In the genomic region with DNA sequence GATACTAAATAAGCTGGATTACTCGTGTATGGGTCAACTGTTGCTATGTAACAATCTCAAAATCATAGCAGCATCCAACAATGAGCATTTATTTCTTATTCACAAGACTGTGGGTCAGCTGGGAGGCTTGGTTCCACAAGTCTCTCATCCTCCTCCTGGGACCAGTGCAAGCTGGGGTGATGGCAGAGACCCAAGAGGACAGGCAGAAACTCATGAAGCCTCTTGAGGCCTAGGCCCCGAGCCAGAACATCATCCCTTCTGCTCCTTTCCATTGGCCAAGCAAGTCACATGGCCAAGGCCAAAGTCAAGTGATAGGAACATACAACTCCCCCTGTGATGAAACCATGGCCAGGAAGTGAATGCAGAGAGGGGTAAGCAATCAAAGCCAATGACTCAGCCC, we compare ENCODE assay signal across 18 cellular contexts.
DNase-seq lines count a peak whose midpoint lies in the region; ATAC-seq, FAIRE-seq and TF ChIP-seq lines count a peak whose summit lies in the region.
"Had no signal": no experiment of that assay in that cellular context is flagged by ENCODE, and none has a peak within 500 bp of the region (broad histone marks: within the 10 kb centered on the region; RNA-seq: fewer than 3 reads in every experiment).

No MANE protein-coding gene starts in this region.

- H3K4me3 Mint-ChIP-seq in activated T-cell treated with anti-CD3 and anti-CD28 coated beads, Interleukin-2, amount 50 U/mL, for 72 hours: no peak overlapping the region
- H3K4me3 Mint-ChIP-seq: activated CD4-positive, alpha-beta memory T cell treated with anti-CD3 and anti-CD28 coated beads for 36 hours; GM23338 had no signal

- 22 to 45% methylated on average over 1 to 2 of the region's 2 CpGs for WGBS in testis, 2 donors
- 45% methylated on average over 1 of the region's 2 CpGs for WGBS in right lobe of liver (ENCODE audit: insufficient coverage, low coverage, low lambda C conversion rate, missing lambda C conversion rate)

- H3K27me3 ChIP-seq in bronchial epithelial cell (ENCODE audit: control insufficient read depth, insufficient read depth, low read length) (peaks cover 3% of the 10 kb centered on the region), right atrium auricular region (no peaks in the 10 kb centered on the region), testis (no peaks in the 10 kb centered on the region), right lobe of liver (no peaks in the 10 kb centered on the region)

- DNase-seq in HT1080 (ENCODE audit: low read depth) (peak; percentile 19), bronchial epithelial cell (ENCODE audit: low read depth) (peak; percentile 12), right atrium auricular region (ENCODE audit: low spot score) (peak; percentile 68), testis (peak; percentile 54), right lobe of liver (no peak)
- DNase-seq in activated T-cell treated with anti-CD3 and anti-CD28 coated beads, Interleukin-2, amount 50 U/mL, for 72 hours: no peak
- DNase-seq: activated CD4-positive, alpha-beta memory T cell treated with anti-CD3 and anti-CD28 coated beads for 36 hours; activated T-cell treated with anti-CD3 and anti-CD28 coated beads, Interleukin-2, amount 50 U/mL, for 48 hours; C1 segment of cervical spinal cord; cerebellar nuclear complex; DND-41; NCI-H1694 treated with DMSO at 0.1 percent for 48 hours; NCI-H526; stimulated activated CD4-positive, alpha-beta T cell treated with anti-CD3 and anti-CD28 coated beads, Interleukin-12 subunit alpha, Interleukin-12 subunit beta, amount 100 ng/mL, for 4 hours; stimulated activated naive CD8-positive, alpha-beta T cell treated with anti-CD3 and anti-CD28 coated beads, Interleukin-15, Interleukin-2, amounts not matched to agents 100 U/mL and 50 U/mL, for 24 hours had no signal

- H3K4me1 ChIP-seq in right atrium auricular region (no peaks in the 10 kb centered on the region), testis (no peaks in the 10 kb centered on the region), right lobe of liver (peaks cover 0 to 15% (median 0%) of the 10 kb centered on the region in 4 donors)

- H3K36me3 ChIP-seq in bronchial epithelial cell (ENCODE audit: control insufficient read depth, insufficient read depth, low read length) (no peaks in the 10 kb centered on the region), right atrium auricular region (no peaks in the 10 kb centered on the region), testis (ENCODE audit: low read depth, missing control alignments) (no peaks in the 10 kb centered on the region), right lobe of liver (no peaks in the 10 kb centered on the region)

- no peaks in the 10 kb centered on the region for H3K4me1 Mint-ChIP-seq in activated T-cell treated with anti-CD3 and anti-CD28 coated beads, Interleukin-2, amount 50 U/mL, for 72 hours (ENCODE audit: low read depth)

- H3K9me3 Mint-ChIP-seq in activated T-cell treated with anti-CD3 and anti-CD28 coated beads, Interleukin-2, amount 50 U/mL, for 72 hours: peaks cover 0 to 3% of the 10 kb centered on the region in 2 donors
- H3K9me3 Mint-ChIP-seq: activated CD4-positive, alpha-beta memory T cell treated with anti-CD3 and anti-CD28 coated beads for 36 hours; GM23338 had no signal

- no peak overlapping the region for H3K27ac Mint-ChIP-seq in activated T-cell treated with anti-CD3 and anti-CD28 coated beads, Interleukin-2, amount 50 U/mL, for 72 hours
- H3K27ac Mint-ChIP-seq: activated CD4-positive, alpha-beta memory T cell treated with anti-CD3 and anti-CD28 coated beads for 36 hours; GM23338 had no signal

- intact Hi-C loops in testis (cut with DNase I; ENCODE audit: low total_unique reads) (no loop called here), right lobe of liver (cut with DNase I) (no loop called here)

- no peaks in the 10 kb centered on the region for H3K36me3 Mint-ChIP-seq in activated T-cell treated with anti-CD3 and anti-CD28 coated beads, Interleukin-2, amount 50 U/mL, for 72 hours (ENCODE audit: insufficient read depth in 2 of 2)
- H3K36me3 Mint-ChIP-seq: activated CD4-positive, alpha-beta memory T cell treated with anti-CD3 and anti-CD28 coated beads for 36 hours had no signal

- no peaks in the 10 kb centered on the region for H3K9me3 ChIP-seq in right atrium auricular region
- no peaks in the 10 kb centered on the region for H3K9me3 ChIP-seq in testis
- no peaks in the 10 kb centered on the region for H3K9me3 ChIP-seq in right lobe of liver

- FAIRE-seq in bronchial epithelial cell (lab: Jason Lieb, UNC): no peak
- FAIRE-seq: keratinocyte had no signal

- H3K27me3 Mint-ChIP-seq in activated T-cell treated with anti-CD3 and anti-CD28 coated beads, Interleukin-2, amount 50 U/mL, for 72 hours (ENCODE audit: low read depth): peaks cover 27% of the 10 kb centered on the region
- H3K27me3 Mint-ChIP-seq: activated CD4-positive, alpha-beta memory T cell treated with anti-CD3 and anti-CD28 coated beads for 36 hours had no signal

- H3K27ac ChIP-seq in right atrium auricular region: no peak overlapping the region
- no peak overlapping the region for H3K27ac ChIP-seq in testis
- H3K27ac ChIP-seq in right lobe of liver: no peak overlapping the region

- TF ChIP-seq CTCF in bronchial epithelial cell (IDR thresholded peaks at IDR 0.05; ENCODE audit: insufficient read depth, low read length, severe bottlenecking): no peak
- no peak for TF ChIP-seq CTCF in right atrium auricular region (IDR thresholded peaks at IDR 0.05)
- no peak for TF ChIP-seq CTCF in testis (IDR thresholded peaks at IDR 0.05)
- TF ChIP-seq CTCF in right lobe of liver (IDR thresholded peaks at IDR 0.05): no peak

- no peak overlapping the region for H3K4me3 ChIP-seq in bronchial epithelial cell (ENCODE audit: low read depth, low read length)
- no peak overlapping the region for H3K4me3 ChIP-seq in right atrium auricular region
- H3K4me3 ChIP-seq in testis: no peak overlapping the region
- H3K4me3 ChIP-seq in right lobe of liver: no peak overlapping the region
- H3K4me3 ChIP-seq: GM23338 had no signal

- TF ChIP-seq POLR2A in testis (IDR thresholded peaks at IDR 0.05) (no peak), right lobe of liver (IDR thresholded peaks at IDR 0.05) (no peak)

- ATAC-seq in activated T-cell treated with anti-CD3 and anti-CD28 coated beads, Interleukin-2, amount 50 U/mL, for 72 hours (replicated peaks in 1 of 2): no peak
- no peak for ATAC-seq in right lobe of liver
- no peak for ATAC-seq in GM19452 (IDR thresholded peaks at IDR 0.05; ENCODE audit: unreplicated experiment)
- ATAC-seq: GM23338; stimulated activated naive CD8-positive, alpha-beta T cell treated with anti-CD3 and anti-CD28 coated beads, Interleukin-15, Interleukin-2, amounts not matched to agents 100 U/mL and 50 U/mL, for 24 hours had no signal

Comparison
In these comparisons a context has a peak if more than half of its experiments do, and no peak if none do; other contexts are left out.
1. DNase-seq: peak in HT1080 (single experiment), bronchial epithelial cell (single experiment), right atrium auricular region (single experiment) and testis (single experiment); none in activated T-cell treated with anti-CD3 and anti-CD28 coated beads, Interleukin-2, amount 50 U/mL, for 72 hours (0 of 2) and right lobe of liver (0 of 3).